Comparison of ENCODE assay signal across 1 cellular context in the genomic region with DNA sequence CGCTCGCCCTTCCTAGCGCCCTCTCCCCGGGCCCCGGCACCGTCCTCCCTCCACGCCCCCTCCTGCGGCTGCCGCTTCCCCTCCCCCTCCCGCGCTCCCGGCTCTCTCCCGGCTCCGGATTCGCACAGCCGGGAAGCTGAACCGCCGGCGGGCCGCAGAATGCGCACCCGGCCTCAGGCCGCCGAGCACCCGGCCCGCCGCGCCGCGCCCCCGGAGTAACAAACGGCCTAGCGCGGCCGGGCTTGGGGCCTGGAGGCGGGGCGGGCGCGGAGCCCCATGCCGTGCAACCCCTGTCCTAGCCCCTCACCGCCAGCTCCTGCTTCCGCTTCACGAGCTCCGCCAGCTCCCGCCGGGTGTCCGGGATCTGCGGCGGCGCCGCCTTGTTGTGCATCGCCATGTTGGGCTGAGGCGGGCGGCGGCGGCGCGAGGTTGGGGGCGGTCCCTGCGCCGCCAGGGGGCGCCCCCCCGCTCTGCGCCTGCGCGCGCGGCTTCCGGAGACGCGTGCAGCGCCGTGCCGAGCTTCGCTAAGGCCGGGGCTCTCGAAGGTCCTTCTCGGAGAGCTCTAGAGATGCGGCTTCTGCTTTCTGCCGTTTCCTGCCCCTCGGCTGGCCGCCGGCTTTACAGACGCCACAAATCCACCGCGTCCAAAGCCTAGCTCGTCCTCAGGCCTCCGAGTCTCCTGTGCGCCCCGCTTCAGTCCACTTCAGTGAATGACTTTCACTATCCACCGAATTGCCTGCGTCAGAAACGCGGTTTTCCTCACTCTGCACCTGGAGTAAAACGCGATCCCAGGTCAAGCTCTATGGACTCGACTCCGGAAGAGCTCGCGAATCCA.
TF ChIP-seq lines count a peak whose summit lies in the region.

Gene MEAF6, minus strand, starts transcription at position 417 of the 835 bp plus-strand sequence. Its CDS starts 20 bp downstream, at position 397.

TF ChIP-seq in GM12878, 131 proteins besides CTCF, POLR2A, EP300 and RAD21 (continued from another document):
- TF ChIP-seq MEF2A (IDR thresholded peaks at IDR 0.05; ENCODE audit: insufficient read depth, low read depth, low read length) = 0 out of 2 replicates have a peak, but pooled peaks have one; percentile 37
- TF ChIP-seq HCFC1 (IDR thresholded peaks at IDR 0.05; ENCODE audit: low read length) = 0 out of 2 replicates have a peak, but pooled peaks have one; percentile 29
- peak; percentile 94 for TF ChIP-seq YY1 (IDR thresholded peaks at IDR 0.05; ENCODE audit: low read depth, low read length)
- TF ChIP-seq CBX5 (IDR thresholded peaks at IDR 0.05; ENCODE audit: low read depth) = 0 out of 2 replicates have a peak, but pooled peaks have one; percentile 26
- peak; percentile 87 for TF ChIP-seq IKZF1 (conservative IDR thresholded peaks at IDR 0.05)
- TF ChIP-seq IKZF2 (IDR thresholded peaks at IDR 0.05) = peak in 1 of 2 experiments; percentile 46; a peak in 2 of 4 replicates
- TF ChIP-seq IRF4 (IDR thresholded peaks at IDR 0.05; ENCODE audit: low read depth, low read length) = no peak
- TF ChIP-seq RB1 (IDR thresholded peaks at IDR 0.05; ENCODE audit: borderline replicate concordance) = peak; percentile 77; the same call in 1 of the 2 replicates
- TF ChIP-seq NKRF (conservative IDR thresholded peaks at IDR 0.05) = peak; percentile 95
- TF ChIP-seq STAT1 (conservative IDR thresholded peaks at IDR 0.05) = peak; percentile 87; the same call in 1 of the 2 replicates
- no peak for TF ChIP-seq KAT2A (conservative IDR thresholded peaks at IDR 0.05; ENCODE audit: control insufficient read depth, low read depth, low read length)
- TF ChIP-seq SRF (IDR thresholded peaks at IDR 0.05; ENCODE audit: low read depth in 2 of 2, low read length in 2 of 2) = 0 out of 4 replicates have a peak, but pooled peaks have one; percentile 14 to 37
- peak; percentile 40; the same call in 1 of the 2 replicates for TF ChIP-seq ZNF217 (IDR thresholded peaks at IDR 0.05)
- 0 out of 2 replicates have a peak, but pooled peaks have one; percentile 44 for TF ChIP-seq SPI1 (IDR thresholded peaks at IDR 0.05; ENCODE audit: borderline replicate concordance, insufficient read depth, low read depth, low read length)
- TF ChIP-seq NR2F1 (conservative IDR thresholded peaks at IDR 0.05) = peak; percentile 56; the same call in 1 of the 2 replicates
- peak; percentile 89 for TF ChIP-seq POLR2AphosphoS5 (IDR thresholded peaks at IDR 0.05; ENCODE audit: low read length)
- TF ChIP-seq SMARCA5 (IDR thresholded peaks at IDR 0.05) = peak; percentile 94
- peak; percentile 81 to 92 for TF ChIP-seq BHLHE40 (IDR thresholded peaks at IDR 0.05; ENCODE audit: borderline replicate concordance in 1 of 2, low read depth in 2 of 2, low read length in 1 of 2)
- peak; percentile 93 for TF ChIP-seq ZNF687 (IDR thresholded peaks at IDR 0.05)
- peak; percentile 73 for TF ChIP-seq KLF5 (IDR thresholded peaks at IDR 0.05; ENCODE audit: partially characterized antibody)
